Comparison of ENCODE assay signal across 13 cellular contexts in the genomic region with DNA sequence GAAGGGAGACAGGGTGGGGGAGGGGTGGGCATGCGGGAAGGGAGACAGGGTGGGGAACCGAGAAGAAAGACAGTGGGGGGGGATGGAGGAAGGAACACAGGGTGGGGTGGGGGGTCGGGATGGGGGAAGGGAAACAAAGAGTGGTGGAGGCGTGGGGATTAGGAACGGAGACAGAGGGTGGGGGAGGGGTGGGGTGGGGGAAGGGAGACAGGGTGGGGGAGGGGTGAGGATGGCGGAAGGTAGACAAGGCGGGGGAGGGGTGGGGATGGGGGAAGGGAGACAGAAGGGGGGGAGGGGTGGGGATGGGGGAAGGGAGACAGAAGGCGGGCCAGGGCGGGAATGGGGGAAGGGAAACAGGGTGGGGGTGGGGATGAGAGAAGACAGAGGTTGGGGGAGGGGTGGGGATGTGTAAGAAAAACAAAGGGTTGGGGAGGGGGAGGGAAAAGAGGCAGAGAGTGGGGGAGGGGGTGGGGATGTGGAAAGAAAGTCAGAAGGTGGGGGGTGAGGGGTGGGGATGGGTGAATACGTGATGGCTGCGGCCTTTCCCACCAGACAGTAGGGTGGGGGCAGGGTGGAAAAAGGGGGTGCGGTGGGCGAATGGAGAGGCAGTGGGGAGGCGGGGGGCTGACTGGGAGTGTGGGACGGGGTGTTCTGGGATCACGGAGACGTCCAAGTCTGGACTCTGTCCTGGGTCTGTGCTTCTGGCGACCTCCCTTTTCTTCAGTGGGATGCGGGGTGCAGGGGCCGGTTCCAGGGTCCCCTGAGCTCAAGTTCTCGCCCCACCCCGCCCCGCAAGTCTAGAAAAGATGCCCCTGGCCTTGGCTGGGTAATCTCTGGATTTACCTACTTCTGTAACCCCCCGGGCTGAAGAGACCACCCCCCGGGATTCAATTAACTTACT. TPM values are rescaled to one million over a fixed set of nuclear protein-coding genes. Genes with fewer than 3 reads are reported as not detected.
DNase-seq lines count a peak whose midpoint lies in the region; ATAC-seq and TF ChIP-seq lines count a peak whose summit lies in the region.
"Had no signal": no experiment of that assay in that cellular context is flagged by ENCODE, and none has a peak within 500 bp of the region (broad histone marks: within the 10 kb centered on the region; RNA-seq: fewer than 3 reads in every experiment).

No MANE protein-coding gene starts in this region.

- no peaks in the 10 kb centered on the region for H3K9me2 ChIP-seq in OCI-LY7 (ENCODE audit: insufficient read depth, low read length)

- H3K79me2 ChIP-seq in OCI-LY7 (ENCODE audit: insufficient read depth, low read depth, low read length) = no peaks in the 10 kb centered on the region

- no peaks in the 10 kb centered on the region for H3K9me3 ChIP-seq in OCI-LY7 (ENCODE audit: low read length)
- H3K9me3 ChIP-seq: esophagus squamous epithelium, thoracic aorta had no signal

- H3K4me3 ChIP-seq in Jurkat, Clone E6-1 (ENCODE audit: low read length) = peak overlapping the region; percentile 80
- H3K4me3 ChIP-seq in OCI-LY7 (ENCODE audit: low read depth, low read length, poor library complexity, severe bottlenecking) (no peak overlapping the region), lower leg skin (ENCODE audit: low read depth, poor library complexity, severe bottlenecking) (peak overlapping the region; percentile 38)
- H3K4me3 ChIP-seq: esophagus squamous epithelium, neural progenitor cell, thoracic aorta had no signal

- intact Hi-C loops in OCI-LY7 (cut with micrococcal nuclease; ENCODE audit: unreplicated experiment) (no loop called here), lower leg skin (cut with DNase I; ENCODE audit: low total_unique reads) (no loop called here)

- peak overlapping the region; percentile 44 for H3K4me2 ChIP-seq in OCI-LY7 (ENCODE audit: low read length)
- H3K4me2 ChIP-seq: neural progenitor cell had no signal

- POLR2A ChIA-PET in OCI-LY7 (lab: Charles Lee) = no interaction called here

- H3K27ac ChIP-seq in OCI-LY7 (ENCODE audit: low read depth, low read length, poor library complexity, severe bottlenecking) = no peak overlapping the region
- H3K27ac ChIP-seq: esophagus squamous epithelium, neural progenitor cell, thoracic aorta had no signal

- TF ChIP-seq POLR2A in lower leg skin (IDR thresholded peaks at IDR 0.05) = no peak

- no peaks in the 10 kb centered on the region for H4K20me1 ChIP-seq in OCI-LY7 (ENCODE audit: insufficient read depth, low read length)

- BruUV-seq in OCI-LY7 (replicated peaks; lab: Mats Ljungman, UMichigan) = no TSS peak

- no peak for ATAC-seq in HG02642 (IDR thresholded peaks at IDR 0.05; ENCODE audit: poor library complexity, unreplicated experiment)

- no peaks in the 10 kb centered on the region for H3K36me3 ChIP-seq in OCI-LY7 (ENCODE audit: insufficient read depth, low read length)
- H3K36me3 ChIP-seq: esophagus squamous epithelium, neural progenitor cell, thoracic aorta had no signal

- peak; percentile 71 for DNase-seq in COLO829 (ENCODE audit: low spot score)
- DNase-seq in Jurkat, Clone E6-1 (ENCODE audit: low read depth, low spot score) = no peak
- no peak for DNase-seq in OCI-LY7 (ENCODE audit: low spot score)
- DNase-seq in lower leg skin (ENCODE audit: low spot score in 2 of 2) = no peak
- no peak for DNase-seq in NOMO-1 treated with dmso at 0.1 percent for 144 hours (lab: John Stamatoyannopoulos, UW; ENCODE audit: unreplicated experiment)
- no peak for DNase-seq in amygdala (lab: John Stamatoyannopoulos, UW)
- DNase-seq: esophagus squamous epithelium had no signal

- 85 to 86% methylated on average over 15 to 16 of the region's 25 CpGs for WGBS in lower leg skin, 2 donors

- CTCF ChIA-PET in OCI-LY7 (lab: Charles Lee; ENCODE audit: unreplicated experiment) = no interaction called here

- H2AFZ ChIP-seq in OCI-LY7 (ENCODE audit: low read length) = no peak overlapping the region
- H2AFZ ChIP-seq: neural progenitor cell had no signal

- TF ChIP-seq CTCF in OCI-LY7 (conservative IDR thresholded peaks at IDR 0.05; ENCODE audit: low read length) = no peak
- TF ChIP-seq CTCF in lower leg skin (IDR thresholded peaks at IDR 0.05) = no peak

- peaks cover 14% of the 10 kb centered on the region for H3K4me1 ChIP-seq in OCI-LY7 (ENCODE audit: insufficient read depth, low read length, poor library complexity, severe bottlenecking)
- H3K4me1 ChIP-seq: esophagus squamous epithelium, neural progenitor cell had no signal

RNA-seq across cellular contexts. Expression of a gene that starts 0.7 kb away (rescaled TPM):
- polyA plus RNA-seq in Jurkat, Clone E6-1 (2012; ENCODE audit: insufficient read depth, insufficient read length) = 185 TPM
- 0.28 and 0.70 TPM in 2 replicates for total RNA-seq in OCI-LY7 (2014; rRNA removed; shearing (Covaris generic))
- total RNA-seq in OCI-LY7 (2022) = not detected in 2 replicates
- not detected for total RNA-seq in lower leg skin
- total RNA-seq: CD4-positive, CD25-positive, alpha-beta regulatory T cell; esophagus squamous epithelium; IMR-90; mesothelial cell of epicardium; thoracic aorta had no signal
- polyA plus RNA-seq: CD4-positive, CD25-positive, alpha-beta regulatory T cell; IMR-90 had no signal

RNA-seq across cellular contexts. Expression of a gene that starts 38.3 kb away (rescaled TPM):
- not detected for polyA plus RNA-seq in Jurkat, Clone E6-1 (2012; ENCODE audit: insufficient read depth, insufficient read length)
- not detected in 2 replicates for total RNA-seq in OCI-LY7 (2014; rRNA removed; shearing (Covaris generic))
- total RNA-seq in OCI-LY7 (2022) = not detected in 2 replicates
- under 1 TPM in 1 of 4 donors, not detected in 3; 0.32 TPM for total RNA-seq in lower leg skin
- total RNA-seq: CD4-positive, CD25-positive, alpha-beta regulatory T cell; esophagus squamous epithelium; IMR-90; thoracic aorta had no signal
- polyA plus RNA-seq: CD4-positive, CD25-positive, alpha-beta regulatory T cell; IMR-90 had no signal

RNA-seq across cellular contexts. Expression of a gene that starts 49.8 kb away (rescaled TPM):
- polyA plus RNA-seq in Jurkat, Clone E6-1 (2012; ENCODE audit: insufficient read depth, insufficient read length) = 3.1 TPM
- 2.9 and 3.4 TPM in 2 replicates for total RNA-seq in OCI-LY7 (2014; rRNA removed; shearing (Covaris generic))
- total RNA-seq in OCI-LY7 (2022) = 5.1 and 5.3 TPM in 2 replicates
- under 1 TPM; 0.08 to 0.32 (median 0.24) TPM for total RNA-seq in lower leg skin
- total RNA-seq: thoracic aorta had no signal
